In the genomic region with DNA sequence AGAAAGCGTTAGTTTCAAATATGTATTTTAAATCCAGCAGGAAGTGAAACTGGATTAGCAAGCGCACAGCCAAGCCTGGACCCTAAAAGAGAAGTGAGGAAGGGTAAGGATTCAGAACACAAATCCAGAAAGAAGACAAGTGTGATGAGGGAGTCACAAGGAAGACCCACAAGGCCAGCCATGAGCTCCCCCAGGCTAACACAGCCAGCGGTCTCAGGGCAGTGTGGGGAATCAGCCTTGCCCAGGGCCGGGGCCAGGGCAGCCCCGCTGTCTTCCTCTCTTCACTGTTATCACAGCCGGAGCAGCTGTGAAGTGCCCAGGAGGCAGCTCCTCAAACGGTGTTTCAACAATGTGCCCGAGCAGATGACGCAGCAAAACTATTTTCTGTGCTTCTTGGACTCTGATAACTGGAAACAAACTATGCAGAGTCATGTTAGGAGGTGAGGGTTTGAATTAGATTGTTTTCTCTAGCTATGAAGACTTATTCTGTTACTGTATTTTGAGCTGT, we compare ENCODE assay signal across 11 cellular contexts. TPM values are rescaled to one million over a fixed set of nuclear protein-coding genes. Genes with fewer than 3 reads are reported as not detected.
DNase-seq lines count a peak whose midpoint lies in the region; ATAC-seq and TF ChIP-seq lines count a peak whose summit lies in the region.
"Had no signal": no experiment of that assay in that cellular context is flagged by ENCODE, and none has a peak within 500 bp of the region (broad histone marks: within the 10 kb centered on the region; RNA-seq: fewer than 3 reads in every experiment).

No MANE protein-coding gene starts in this region.

- H3K36me3 Mint-ChIP-seq in CD8-positive, alpha-beta memory T cell: no peaks in the 10 kb centered on the region
- peaks cover 0 to 2% (median 0%) of the 10 kb centered on the region in 5 donors for H3K36me3 Mint-ChIP-seq in naive thymus-derived CD4-positive, alpha-beta T cell

- ATAC-seq in naive thymus-derived CD4-positive, alpha-beta T cell: peak; percentile 46
- ATAC-seq in HG03196 (IDR thresholded peaks at IDR 0.05; ENCODE audit: unreplicated experiment): no peak

- peaks cover 71% of the 10 kb centered on the region for H3K4me1 ChIP-seq in CD8-positive, alpha-beta memory T cell (ENCODE audit: insufficient read depth, low read length)
- peaks cover 20 to 67% of the 10 kb centered on the region in 2 donors for H3K4me1 ChIP-seq in naive thymus-derived CD4-positive, alpha-beta T cell (ENCODE audit: control insufficient read depth in 2 of 2, insufficient read depth in 2 of 2, low read length in 2 of 2)

- intact Hi-C loops in naive thymus-derived CD4-positive, alpha-beta T cell (cut with micrococcal nuclease): no loop called here

- no peak overlapping the region for H3K4me3 Mint-ChIP-seq in CD8-positive, alpha-beta memory T cell
- H3K4me3 Mint-ChIP-seq in naive thymus-derived CD4-positive, alpha-beta T cell: peak overlapping the region in 2 of 10 donors; percentile 32 to 47

- H3K9me3 Mint-ChIP-seq in CD8-positive, alpha-beta memory T cell: no peaks in the 10 kb centered on the region
- H3K9me3 Mint-ChIP-seq in naive thymus-derived CD4-positive, alpha-beta T cell: peaks cover 0 to 4% (median 0%) of the 10 kb centered on the region in 11 donors

- H3K9me3 ChIP-seq in CD8-positive, alpha-beta memory T cell (ENCODE audit: low read length): no peaks in the 10 kb centered on the region
- H3K9me3 ChIP-seq in naive thymus-derived CD4-positive, alpha-beta T cell (ENCODE audit: control insufficient read depth in 2 of 3, low read length in 3 of 3): no peaks in the 10 kb centered on the region

- H3K4me3 ChIP-seq in CD8-positive, alpha-beta memory T cell (ENCODE audit: low read length): no peak overlapping the region
- no peak overlapping the region for H3K4me3 ChIP-seq in cardiac fibroblast (replicated peaks in 1 of 2; ENCODE audit: low read depth in 2 of 2, low read length in 2 of 2)
- H3K4me3 ChIP-seq in naive thymus-derived CD4-positive, alpha-beta T cell (ENCODE audit: low read length): no peak overlapping the region

- peaks cover 0 to under 1% of the 10 kb centered on the region in 2 donors for H3K27me3 Mint-ChIP-seq in CD8-positive, alpha-beta memory T cell
- peaks cover 0 to 26% (median 0%) of the 10 kb centered on the region in 5 donors for H3K27me3 Mint-ChIP-seq in naive thymus-derived CD4-positive, alpha-beta T cell

- H3K27ac ChIP-seq in CD8-positive, alpha-beta memory T cell (ENCODE audit: low read depth, low read length): peak overlapping the region; percentile 25
- no peak overlapping the region for H3K27ac ChIP-seq in naive thymus-derived CD4-positive, alpha-beta T cell (ENCODE audit: low read depth, low read length)

- POLR2A ChIA-PET in CD8-positive, alpha-beta memory T cell (lab: Charles Lee): interaction anchor here (0.6 to 0.8 kb wide), 2 partner anchors 13 to 92 kb away, joined by 3 read pairs; no protein-coding TSS in a partner anchor
- POLR2A ChIA-PET in naive thymus-derived CD4-positive, alpha-beta T cell (lab: Charles Lee): interaction anchor here (0.8 to 3.9 kb wide), 11 partner anchors 9 to 113 kb away, joined by 3 to 29 read pairs (median 6); no protein-coding TSS in a partner anchor

- DNase-seq in CD8-positive, alpha-beta memory T cell: no peak
- DNase-seq in NCI-H69 (lab: John Stamatoyannopoulos, UW): peak; percentile 21
- DNase-seq in cardiac fibroblast (ENCODE audit: low read depth in 2 of 2): peak; percentile 56 to 74
- no peak for DNase-seq in naive thymus-derived CD4-positive, alpha-beta T cell
- no peak for DNase-seq in cerebellar nuclear complex (lab: John Stamatoyannopoulos, UW)
- DNase-seq in activated effector memory CD4-positive, alpha-beta T cell treated with Interleukin-2 at 50 U/mL for 16 hours: no peak
- no peak for DNase-seq in NCI-H2107 treated with DMSO at 0.1 percent for 48 hours (lab: John Stamatoyannopoulos, UW; ENCODE audit: unreplicated experiment)
- DNase-seq: DND-41, NCI-H1694 treated with DMSO at 0.1 percent for 48 hours, T-helper 9 cell had no signal

- H3K27ac Mint-ChIP-seq in CD8-positive, alpha-beta memory T cell: no peak overlapping the region
- peak overlapping the region; percentile 33 to 94 (median 77) for H3K27ac Mint-ChIP-seq in naive thymus-derived CD4-positive, alpha-beta T cell

- no peaks in the 10 kb centered on the region for H3K27me3 ChIP-seq in CD8-positive, alpha-beta memory T cell (ENCODE audit: insufficient read depth, low read length, poor library complexity, severe bottlenecking)
- no peaks in the 10 kb centered on the region for H3K27me3 ChIP-seq in naive thymus-derived CD4-positive, alpha-beta T cell (ENCODE audit: control insufficient read depth in 2 of 2, insufficient read depth in 2 of 2, low read length in 2 of 2)

- TF ChIP-seq CTCF in cardiac fibroblast (IDR thresholded peaks at IDR 0.05; ENCODE audit: low read depth, low read length): no peak

- no peaks in the 10 kb centered on the region for H3K36me3 ChIP-seq in CD8-positive, alpha-beta memory T cell (ENCODE audit: insufficient read depth, low read length)
- H3K36me3 ChIP-seq in naive thymus-derived CD4-positive, alpha-beta T cell (ENCODE audit: control insufficient read depth in 2 of 3, insufficient read depth in 3 of 3, low read length in 3 of 3): no peaks in the 10 kb centered on the region

- H3K4me1 Mint-ChIP-seq in CD8-positive, alpha-beta memory T cell: peaks cover 61 to 78% (median 77%) of the 10 kb centered on the region in 3 donors
- H3K4me1 Mint-ChIP-seq in naive thymus-derived CD4-positive, alpha-beta T cell: peaks cover 49 to 91% (median 80%) of the 10 kb centered on the region in 7 donors

- CTCF ChIA-PET in CD8-positive, alpha-beta memory T cell (lab: Charles Lee): interaction anchor here (0.8 to 2.1 kb wide), 6 partner anchors 70 to 406 kb away, joined by 3 to 13 read pairs (median 5); no protein-coding TSS in a partner anchor
- CTCF ChIA-PET in naive thymus-derived CD4-positive, alpha-beta T cell (lab: Charles Lee): interaction anchor here (0.8 to 1.9 kb wide), 7 partner anchors 55 to 112 kb away, joined by 3 to 6 read pairs (median 3); no protein-coding TSS in a partner anchor

RNA-seq across cellular contexts. Expression of a gene that starts 12.2 kb away (rescaled TPM):
- total RNA-seq in CD8-positive, alpha-beta memory T cell: 10 to 100 TPM; 74.7 to 79.5 TPM
- polyA plus RNA-seq in CD8-positive, alpha-beta memory T cell: 22.1 TPM
- 100 to 1,000 TPM in 2 of 5 experiments, 10 to 100 TPM in 3; 66.0 to 108 (median 88.7) TPM for total RNA-seq in naive thymus-derived CD4-positive, alpha-beta T cell
- 10 to 100 TPM; 20.1 to 20.9 TPM for polyA plus RNA-seq in naive thymus-derived CD4-positive, alpha-beta T cell

RNA-seq across cellular contexts. Expression of a gene that starts 43.5 kb away (rescaled TPM):
- not detected for total RNA-seq in CD8-positive, alpha-beta memory T cell
- polyA plus RNA-seq in CD8-positive, alpha-beta memory T cell: 0.31 TPM
- 1 to 10 TPM in 1 of 5 experiments, under 1 TPM in 1, not detected in 3; 0.27 to 1.1 TPM for total RNA-seq in naive thymus-derived CD4-positive, alpha-beta T cell
- under 1 TPM in 1 of 2 donors, not detected in 1; 0.33 TPM for polyA plus RNA-seq in naive thymus-derived CD4-positive, alpha-beta T cell

RNA-seq across cellular contexts. Expression of a gene that starts 58.9 kb away (rescaled TPM):
- 10 to 100 TPM; 48.0 to 52.9 TPM for total RNA-seq in CD8-positive, alpha-beta memory T cell
- 41.4 TPM for polyA plus RNA-seq in CD8-positive, alpha-beta memory T cell
- total RNA-seq in naive thymus-derived CD4-positive, alpha-beta T cell: 10 to 100 TPM; 30.1 to 88.7 (median 62.9) TPM
- 10 to 100 TPM; 12.3 to 24.4 TPM for polyA plus RNA-seq in naive thymus-derived CD4-positive, alpha-beta T cell

Comparison
In these comparisons a context has a peak if more than half of its experiments do, and no peak if none do; other contexts are left out.
1. DNase-seq: peak in NCI-H69 (single experiment) and cardiac fibroblast (2 of 2); none in CD8-positive, alpha-beta memory T cell (0 of 5), naive thymus-derived CD4-positive, alpha-beta T cell (0 of 9), cerebellar nuclear complex (0 of 2), activated effector memory CD4-positive, alpha-beta T cell treated with Interleukin-2 at 50 U/mL for 16 hours (single experiment) and NCI-H2107 treated with DMSO at 0.1 percent for 48 hours (single experiment).
2. H3K27ac Mint-ChIP-seq: peak in naive thymus-derived CD4-positive, alpha-beta T cell (9 of 9); none in CD8-positive, alpha-beta memory T cell (0 of 8).